ENCODE assay signal across 1 cellular context in genomic region chr11:43547900-43548381, GRCh38.
A peak's percentile ranks its signal among the peaks of the same experiment; 100 is the strongest.
TF ChIP-seq lines count a peak whose summit lies in the region.

No MANE protein-coding gene starts in this region.

TF ChIP-seq in K562, 482 proteins besides CTCF, POLR2A, EP300 and RAD21 (continued from another document and continues in another):
- TF ChIP-seq MXD1 (CRISPR knock-in tag; IDR thresholded peaks at IDR 0.05; ENCODE audit: borderline replicate concordance, poor library complexity, severe bottlenecking), result no peak
- no peak for TF ChIP-seq JUNB (CRISPR knock-in tag; conservative IDR thresholded peaks at IDR 0.05)
- no peak for TF ChIP-seq ZNF41 (CRISPR knock-in tag; conservative IDR thresholded peaks at IDR 0.05)
- TF ChIP-seq JUN (IDR thresholded peaks at IDR 0.05; ENCODE audit: borderline replicate concordance, low read depth, low read length), result no peak
- no peak for TF ChIP-seq JUN (CRISPR knock-in tag; IDR thresholded peaks at IDR 0.05; ENCODE audit: borderline replicate concordance)
- peak; percentile 63; the same call in 1 of the 2 replicates for TF ChIP-seq ZNF263 (CRISPR knock-in tag; IDR thresholded peaks at IDR 0.05; ENCODE audit: borderline replicate concordance)
- no peak for TF ChIP-seq TCF3 (CRISPR knock-in tag; IDR thresholded peaks at IDR 0.05)
- no peak for TF ChIP-seq MAFF (IDR thresholded peaks at IDR 0.05; ENCODE audit: low read length)
- TF ChIP-seq HOXB6 (CRISPR knock-in tag; IDR thresholded peaks at IDR 0.05; ENCODE audit: borderline replicate concordance), result no peak
- TF ChIP-seq HNRNPLL (IDR thresholded peaks at IDR 0.05; ENCODE audit: low read depth, low read length, poor library complexity, severe bottlenecking), result no peak
- TF ChIP-seq THRB (CRISPR knock-in tag; conservative IDR thresholded peaks at IDR 0.05), result no peak
- TF ChIP-seq DNMT1 (IDR thresholded peaks at IDR 0.05), result no peak
- no peak for TF ChIP-seq HINFP (tag; conservative IDR thresholded peaks at IDR 0.05; ENCODE audit: low read depth)
- TF ChIP-seq ZNF184 (CRISPR knock-in tag; IDR thresholded peaks at IDR 0.05), result no peak
- no peak for TF ChIP-seq SMAD3 (CRISPR knock-in tag; conservative IDR thresholded peaks at IDR 0.05)
- TF ChIP-seq CHD1 (IDR thresholded peaks at IDR 0.05; ENCODE audit: low read length), result no peak
- TF ChIP-seq VEZF1 (CRISPR knock-in tag; IDR thresholded peaks at IDR 0.05), result peak; percentile 76
- peak; percentile 65; the same call in 1 of the 2 replicates for TF ChIP-seq TFAP4 (CRISPR knock-in tag; IDR thresholded peaks at IDR 0.05; ENCODE audit: borderline replicate concordance)
- TF ChIP-seq HMGN3 (IDR thresholded peaks at IDR 0.05; ENCODE audit: borderline replicate concordance, extremely low read depth, insufficient read length, low read depth, low read length), result peak; percentile 7
- no peak for TF ChIP-seq ARID1B (IDR thresholded peaks at IDR 0.05)
- no peak for TF ChIP-seq PTRF (tag; IDR thresholded peaks at IDR 0.05)
- TF ChIP-seq HDAC8 (tag; IDR thresholded peaks at IDR 0.05), result no peak
- peak; percentile 56 for TF ChIP-seq MYC (IDR thresholded peaks at IDR 0.05; ENCODE audit: low read depth, low read length)
- no peak for TF ChIP-seq MYC (CRISPR knock-in tag; IDR thresholded peaks at IDR 0.05; ENCODE audit: borderline replicate concordance, low read depth)
- TF ChIP-seq ETV5 (CRISPR knock-in tag; IDR thresholded peaks at IDR 0.05; ENCODE audit: low read depth), result no peak
- TF ChIP-seq TBL1XR1 (IDR thresholded peaks at IDR 0.05; ENCODE audit: low read length in 2 of 2), result no peak
- TF ChIP-seq NFATC3 (IDR thresholded peaks at IDR 0.05), result no peak
- no peak for TF ChIP-seq ZNF239 (CRISPR knock-in tag; IDR thresholded peaks at IDR 0.05)
- no peak for TF ChIP-seq ZNF717 (CRISPR knock-in tag; IDR thresholded peaks at IDR 0.05)
- TF ChIP-seq MNT (conservative IDR thresholded peaks at IDR 0.05), result peak in 1 of 2 experiments; percentile 44; a peak in 2 of 4 replicates
- TF ChIP-seq MCM5 (IDR thresholded peaks at IDR 0.05; ENCODE audit: low read depth), result no peak
- TF ChIP-seq NRF1 (conservative IDR thresholded peaks at IDR 0.05 in 1 of 2, IDR thresholded peaks at IDR 0.05 in 1 of 2), result no peak
- no peak for TF ChIP-seq MCM7 (IDR thresholded peaks at IDR 0.05)
- no peak for TF ChIP-seq ZNF445 (CRISPR knock-in tag; IDR thresholded peaks at IDR 0.05; ENCODE audit: low read depth)
- TF ChIP-seq ZHX1 (conservative IDR thresholded peaks at IDR 0.05; ENCODE audit: low read length), result no peak
- TF ChIP-seq ARID3B (CRISPR knock-in tag; IDR thresholded peaks at IDR 0.05; ENCODE audit: borderline replicate concordance), result no peak
- TF ChIP-seq HDAC1 (IDR thresholded peaks at IDR 0.05), result 0 out of 4 replicates have a peak, but pooled peaks of 1 of the 2 experiments have one; percentile 15
- TF ChIP-seq NR2C2 (CRISPR knock-in tag; IDR thresholded peaks at IDR 0.05), result peak; percentile 84
- peak; percentile 39; the same call in 1 of the 2 replicates for TF ChIP-seq NR2C2 (tag; IDR thresholded peaks at IDR 0.05)
- no peak for TF ChIP-seq SPI1 (IDR thresholded peaks at IDR 0.05; ENCODE audit: borderline replicate concordance, low read depth, low read length)
- no peak for TF ChIP-seq ZNF668 (CRISPR knock-in tag; IDR thresholded peaks at IDR 0.05)
- 0 out of 2 replicates have a peak, but pooled peaks have one; percentile 47 for TF ChIP-seq TGIF2 (CRISPR knock-in tag; IDR thresholded peaks at IDR 0.05)
- TF ChIP-seq REST (CRISPR knock-in tag; IDR thresholded peaks at IDR 0.05; ENCODE audit: low read depth), result no peak
- TF ChIP-seq ZNF436 (CRISPR knock-in tag; IDR thresholded peaks at IDR 0.05), result no peak
